Comparison of ENCODE assay signal across 18 cellular contexts in the genomic region with DNA sequence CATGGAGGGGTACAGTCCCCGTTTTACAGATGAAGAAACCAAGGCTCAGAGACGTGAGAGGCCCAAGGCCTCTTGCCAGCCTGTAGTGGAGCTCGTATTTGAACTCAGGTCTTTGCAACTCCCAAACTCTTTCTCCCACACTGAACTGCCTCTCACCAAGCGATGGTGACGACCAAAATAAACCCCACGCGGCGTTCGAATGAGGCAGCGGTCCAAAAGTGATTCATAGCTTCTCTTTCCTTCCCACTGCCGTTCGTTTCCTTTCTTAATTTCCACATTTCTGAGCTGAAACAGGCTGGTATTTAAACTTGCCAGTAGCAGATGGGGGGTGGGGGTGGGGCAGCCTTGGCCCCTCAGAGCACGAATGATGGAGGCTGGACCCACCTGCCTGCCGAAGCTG.
DNase-seq lines count a peak whose midpoint lies in the region; ATAC-seq and TF ChIP-seq lines count a peak whose summit lies in the region.
"Had no signal": no experiment of that assay in that cellular context is flagged by ENCODE, and none has a peak within 500 bp of the region (broad histone marks: within the 10 kb centered on the region; RNA-seq: fewer than 3 reads in every experiment).

No MANE protein-coding gene starts in this region.

- TF ChIP-seq CTCF in astrocyte of the spinal cord (IDR thresholded peaks at IDR 0.05; ENCODE audit: low read depth, low read length) (no peak), foreskin fibroblast (IDR thresholded peaks at IDR 0.05; ENCODE audit: low read depth, low read length) (no peak), uterus (IDR thresholded peaks at IDR 0.05) (no peak)

- DNase-seq in stimulated activated CD4-positive, alpha-beta T cell treated with anti-CD3 and anti-CD28 coated beads, Interleukin-15, amount 100 ng/mL, for 24 hours = peak; percentile 5
- no peak for DNase-seq in stimulated activated CD4-positive, alpha-beta T cell treated with anti-CD3 and anti-CD28 coated beads, Interleukin-4, amount 100 ng/mL, for 1 hour
- peak; percentile 33 for DNase-seq in astrocyte of the spinal cord (ENCODE audit: low read depth, low spot score)
- DNase-seq in foreskin fibroblast = peak; percentile 36 to 68
- DNase-seq in uterus = peak; percentile 35 to 47
- no peak for DNase-seq in activated CD4-positive, CD25-positive, alpha-beta regulatory T cell (lab: John Stamatoyannopoulos, UW)
- no peak for DNase-seq in D341Med (ENCODE audit: low spot score)
- DNase-seq: activated CD4-positive, alpha-beta T cell treated with anti-CD3 and anti-CD28 coated beads, Interleukin-2, amount 50 U/mL, for 1 hour; activated naive CD8-positive, alpha-beta T cell treated with anti-CD3 and anti-CD28 coated beads, Interleukin-2, amount 50 U/mL, for 24 hours; activated T-cell treated with anti-CD3 and anti-CD28 coated beads, Interleukin-2, amount 50 U/mL, for 4 hours; colonic mucosa; GOT3; lower lobe of right lung; right cardiac atrium; stimulated activated CD8-positive, alpha-beta memory T cell treated with anti-CD3 and anti-CD28 coated beads, Interleukin-4, amount 100 ng/mL, for 48 hours; T-helper 17 cell had no signal

- in situ Hi-C loops in astrocyte of the spinal cord (cut with HindIII; ENCODE audit: low sequenced_read_pairs) = no loop called here

- intact Hi-C loops in uterus (cut with DNase I; ENCODE audit: low total_unique reads) = no loop called here

- H3K9me3 ChIP-seq in uterus = no peaks in the 10 kb centered on the region
- H3K9me3 ChIP-seq: colonic mucosa, lower lobe of right lung had no signal

- no peak for TF ChIP-seq POLR2A in uterus (IDR thresholded peaks at IDR 0.05)

- H3K27me3 ChIP-seq in uterus = no peaks in the 10 kb centered on the region
- H3K27me3 ChIP-seq: colonic mucosa had no signal

- no peak for ATAC-seq in GM21528 (IDR thresholded peaks at IDR 0.05; ENCODE audit: low FRiP score, unreplicated experiment)
- ATAC-seq: activated naive CD8-positive, alpha-beta T cell treated with anti-CD3 and anti-CD28 coated beads, Interleukin-2, amount 50 U/mL, for 24 hours; activated T-cell treated with anti-CD3 and anti-CD28 coated beads, Interleukin-2, amount 50 U/mL, for 4 hours; lower lobe of right lung; right cardiac atrium; T-helper 17 cell had no signal

- peak overlapping the region in 1 of 2 donors; percentile 44 for H3K27ac ChIP-seq in uterus
- H3K27ac ChIP-seq: A549, colonic mucosa, lower lobe of right lung had no signal

- H3K4me3 ChIP-seq in astrocyte of the spinal cord (ENCODE audit: low read depth, low read length) = no peak overlapping the region
- no peak overlapping the region for H3K4me3 ChIP-seq in foreskin fibroblast (ENCODE audit: low read depth in 1 of 2, low read length in 2 of 2)
- H3K4me3 ChIP-seq in uterus = no peak overlapping the region
- H3K4me3 ChIP-seq: A549, colonic mucosa, lower lobe of right lung had no signal

- H3K36me3 ChIP-seq in uterus = no peaks in the 10 kb centered on the region
- H3K36me3 ChIP-seq: colonic mucosa, lower lobe of right lung had no signal

- H3K4me1 ChIP-seq in uterus = no peaks in the 10 kb centered on the region
- H3K4me1 ChIP-seq: A549, colonic mucosa, lower lobe of right lung had no signal

Comparison
In these comparisons a context has a peak if more than half of its experiments do, and no peak if none do; other contexts are left out.
1. DNase-seq: peak in stimulated activated CD4-positive, alpha-beta T cell treated with anti-CD3 and anti-CD28 coated beads, Interleukin-15, amount 100 ng/mL, for 24 hours (single experiment), astrocyte of the spinal cord (single experiment), foreskin fibroblast (2 of 2) and uterus (2 of 2); none in stimulated activated CD4-positive, alpha-beta T cell treated with anti-CD3 and anti-CD28 coated beads, Interleukin-4, amount 100 ng/mL, for 1 hour (single experiment), activated CD4-positive, CD25-positive, alpha-beta regulatory T cell (0 of 4) and D341Med (single experiment).